Comparison of ENCODE assay signal across 2 cellular contexts in genomic region chr11:9820260-9820659, GRCh38.
TF ChIP-seq lines count a peak whose summit lies in the region.

No MANE protein-coding gene starts in this region.

TF ChIP-seq in GM23338, 12 proteins besides CTCF, POLR2A, EP300 and RAD21 (continued from another document):
- no peak for TF ChIP-seq ZNF462 (CRISPR knock-in tag; IDR thresholded peaks at IDR 0.05)
- TF ChIP-seq JUNB (IDR thresholded peaks at IDR 0.05; ENCODE audit: unreplicated experiment): no peak
- TF ChIP-seq EZH2 (IDR thresholded peaks at IDR 0.05; ENCODE audit: low read depth, unreplicated experiment): no peak
- TF ChIP-seq EZH2phosphoT487 (IDR thresholded peaks at IDR 0.05; ENCODE audit: unreplicated experiment): no peak
- no peak for TF ChIP-seq STAT1 (IDR thresholded peaks at IDR 0.05; ENCODE audit: unreplicated experiment)
- TF ChIP-seq NANOG (IDR thresholded peaks at IDR 0.05; ENCODE audit: borderline replicate concordance): no peak

TF ChIP-seq in K562, 482 proteins besides CTCF, POLR2A, EP300 and RAD21 (continued from another document):
- TF ChIP-seq TFAP4 (CRISPR knock-in tag; IDR thresholded peaks at IDR 0.05; ENCODE audit: borderline replicate concordance) (no peak), SRSF1 (IDR thresholded peaks at IDR 0.05; ENCODE audit: low read depth, low read length) (no peak), ZNF354B (CRISPR knock-in tag; IDR thresholded peaks at IDR 0.05) (no peak), RB1 (IDR thresholded peaks at IDR 0.05; ENCODE audit: low read depth) (no peak), MBD1 (CRISPR knock-in tag; IDR thresholded peaks at IDR 0.05) (no peak), COPS2 (conservative IDR thresholded peaks at IDR 0.05) (no peak), CHAMP1 (IDR thresholded peaks at IDR 0.05) (no peak), THRA (IDR thresholded peaks at IDR 0.05) (no peak), FOS (IDR thresholded peaks at IDR 0.05; ENCODE audit: extremely low read depth, insufficient read length) (no peak), ZNF174 (CRISPR knock-in tag; IDR thresholded peaks at IDR 0.05) (no peak)
